ENCODE assay signal across 1 cellular context in the genomic region with DNA sequence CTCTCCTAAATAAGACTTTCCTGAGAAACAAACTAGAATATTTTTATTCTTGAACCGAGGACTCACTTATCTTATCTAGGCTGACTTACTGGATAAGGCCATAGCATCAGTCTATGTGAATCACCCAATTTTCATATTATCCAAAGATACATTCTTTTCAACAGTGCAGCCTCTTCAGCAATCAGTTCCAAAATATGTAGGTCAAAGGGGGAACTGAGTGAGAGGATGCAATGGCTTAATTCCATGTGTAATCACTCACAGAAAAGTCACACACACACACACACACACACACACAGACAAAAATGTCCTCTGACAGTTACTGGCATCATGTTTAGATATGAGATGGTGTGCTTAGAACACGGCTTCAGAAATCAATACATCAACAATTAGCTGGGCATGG.
TF ChIP-seq lines count a peak whose summit lies in the region.

No MANE protein-coding gene starts in this region.

TF ChIP-seq in IMR-90, 13 proteins besides CTCF, POLR2A, EP300 and RAD21:
- TF ChIP-seq RFX5 (IDR thresholded peaks at IDR 0.05; ENCODE audit: low read depth, low read length): no peak
- TF ChIP-seq MAFK (IDR thresholded peaks at IDR 0.05; ENCODE audit: low read depth, low read length): no peak
- TF ChIP-seq RCOR1 (IDR thresholded peaks at IDR 0.05; ENCODE audit: insufficient replicate concordance, low read length): no peak
- TF ChIP-seq BHLHE40 (IDR thresholded peaks at IDR 0.05; ENCODE audit: low read depth, low read length): no peak
- TF ChIP-seq CHD1 (IDR thresholded peaks at IDR 0.05; ENCODE audit: low read depth, low read length): no peak
- TF ChIP-seq, protein P1, sequence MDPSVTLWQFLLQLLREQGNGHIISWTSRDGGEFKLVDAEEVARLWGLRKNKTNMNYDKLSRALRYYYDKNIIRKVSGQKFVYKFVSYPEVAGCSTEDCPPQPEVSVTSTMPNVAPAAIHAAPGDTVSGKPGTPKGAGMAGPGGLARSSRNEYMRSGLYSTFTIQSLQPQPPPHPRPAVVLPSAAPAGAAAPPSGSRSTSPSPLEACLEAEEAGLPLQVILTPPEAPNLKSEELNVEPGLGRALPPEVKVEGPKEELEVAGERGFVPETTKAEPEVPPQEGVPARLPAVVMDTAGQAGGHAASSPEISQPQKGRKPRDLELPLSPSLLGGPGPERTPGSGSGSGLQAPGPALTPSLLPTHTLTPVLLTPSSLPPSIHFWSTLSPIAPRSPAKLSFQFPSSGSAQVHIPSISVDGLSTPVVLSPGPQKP (IDR thresholded peaks at IDR 0.05; ENCODE audit: borderline replicate concordance, low read depth, low read length): no peak
- no peak for TF ChIP-seq NFE2L2 (IDR thresholded peaks at IDR 0.05; ENCODE audit: low read depth, low read length)
- TF ChIP-seq, protein P2, sequence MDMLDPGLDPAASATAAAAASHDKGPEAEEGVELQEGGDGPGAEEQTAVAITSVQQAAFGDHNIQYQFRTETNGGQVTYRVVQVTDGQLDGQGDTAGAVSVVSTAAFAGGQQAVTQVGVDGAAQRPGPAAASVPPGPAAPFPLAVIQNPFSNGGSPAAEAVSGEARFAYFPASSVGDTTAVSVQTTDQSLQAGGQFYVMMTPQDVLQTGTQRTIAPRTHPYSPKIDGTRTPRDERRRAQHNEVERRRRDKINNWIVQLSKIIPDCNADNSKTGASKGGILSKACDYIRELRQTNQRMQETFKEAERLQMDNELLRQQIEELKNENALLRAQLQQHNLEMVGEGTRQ (IDR thresholded peaks at IDR 0.05; ENCODE audit: low read depth, low read length): no peak
- no peak for TF ChIP-seq MAZ (IDR thresholded peaks at IDR 0.05; ENCODE audit: borderline replicate concordance, low read depth, low read length)
- TF ChIP-seq MXI1 (IDR thresholded peaks at IDR 0.05; ENCODE audit: borderline replicate concordance, low read depth, low read length): no peak
- no peak for TF ChIP-seq SMC3 (IDR thresholded peaks at IDR 0.05; ENCODE audit: low read depth, low read length)
- TF ChIP-seq FOS (IDR thresholded peaks at IDR 0.05; ENCODE audit: low read depth, low read length): no peak
- TF ChIP-seq CEBPB (IDR thresholded peaks at IDR 0.05; ENCODE audit: low read depth, low read length): no peak
